Comparison of ENCODE assay signal across 39 cellular contexts in genomic region chr2:66103581-66103980, GRCh38.
"Had no signal": no experiment of that assay in that cellular context is flagged by ENCODE, and none has a peak within 500 bp of the region (broad histone marks: within the 10 kb centered on the region; RNA-seq: fewer than 3 reads in every experiment).

No MANE protein-coding gene starts in this region.

- FAIRE-seq: bronchial epithelial cell, TTC549 had no signal

- H3K4me1 Mint-ChIP-seq: activated CD4-positive, alpha-beta memory T cell treated with anti-CD3 and anti-CD28 coated beads, Interleukin-2, amount 10 ng/mL, durations not matched to agents 7 days and 5 days; activated CD4-positive, alpha-beta T cell treated with anti-CD3 and anti-CD28 coated beads for 36 hours; activated CD4-positive, alpha-beta T cell treated with anti-CD3 and anti-CD28 coated beads, Interleukin-2, amount 10 ng/mL, durations not matched to agents 7 days and 5 days; activated CD8-positive, alpha-beta memory T cell treated with anti-CD3 and anti-CD28 coated beads, Interleukin-2, amount 10 ng/mL, durations not matched to agents 7 days and 5 days; activated naive CD4-positive, alpha-beta T cell treated with anti-CD3 and anti-CD28 coated beads, Interleukin-2, amount 10 ng/mL, durations not matched to agents 7 days and 5 days; activated naive CD4-positive, alpha-beta T cell treated with anti-CD3 and anti-CD28 coated beads, Interleukin-2, amount 50 U/mL, for 24 hours; activated naive CD8-positive, alpha-beta T cell treated with anti-CD3 and anti-CD28 coated beads, Interleukin-2, amount 10 ng/mL, durations not matched to agents 7 days and 5 days; activated naive CD8-positive, alpha-beta T cell treated with anti-CD3 and anti-CD28 coated beads, Interleukin-2, amount 50 U/mL, for 24 hours; central memory CD8-positive, alpha-beta T cell had no signal

- H3K4me1 ChIP-seq: ascending aorta had no signal

- H3K36me3 Mint-ChIP-seq: activated CD8-positive, alpha-beta memory T cell treated with anti-CD3 and anti-CD28 coated beads, Interleukin-2, amount 10 ng/mL, durations not matched to agents 7 days and 5 days; activated naive CD4-positive, alpha-beta T cell treated with anti-CD3 and anti-CD28 coated beads, Interleukin-2, amount 10 ng/mL, durations not matched to agents 7 days and 5 days; activated naive CD4-positive, alpha-beta T cell treated with anti-CD3 and anti-CD28 coated beads, Interleukin-2, amount 50 U/mL, for 24 hours; activated naive CD8-positive, alpha-beta T cell; activated naive CD8-positive, alpha-beta T cell treated with anti-CD3 and anti-CD28 coated beads, Interleukin-2, amount 10 ng/mL, durations not matched to agents 7 days and 5 days; brain had no signal

- H3K36me3 ChIP-seq: ascending aorta, cardiac muscle cell had no signal

- H3K27me3 Mint-ChIP-seq: activated CD4-positive, alpha-beta memory T cell treated with anti-CD3 and anti-CD28 coated beads, Interleukin-2, amount 10 ng/mL, durations not matched to agents 7 days and 5 days; activated CD4-positive, alpha-beta T cell treated with anti-CD3 and anti-CD28 coated beads for 36 hours; activated CD4-positive, alpha-beta T cell treated with anti-CD3 and anti-CD28 coated beads, Interleukin-2, amount 10 ng/mL, durations not matched to agents 7 days and 5 days; activated CD8-positive, alpha-beta memory T cell treated with anti-CD3 and anti-CD28 coated beads, Interleukin-2, amount 10 ng/mL, durations not matched to agents 7 days and 5 days; activated naive CD4-positive, alpha-beta T cell treated with anti-CD3 and anti-CD28 coated beads, Interleukin-2, amount 10 ng/mL, durations not matched to agents 7 days and 5 days; activated naive CD4-positive, alpha-beta T cell treated with anti-CD3 and anti-CD28 coated beads, Interleukin-2, amount 50 U/mL, for 24 hours; activated naive CD8-positive, alpha-beta T cell; activated naive CD8-positive, alpha-beta T cell treated with anti-CD3 and anti-CD28 coated beads, Interleukin-2, amount 10 ng/mL, durations not matched to agents 7 days and 5 days; activated naive CD8-positive, alpha-beta T cell treated with anti-CD3 and anti-CD28 coated beads, Interleukin-2, amount 50 U/mL, for 24 hours; activated T-cell treated with anti-CD3 and anti-CD28 coated beads, Interleukin-2, amount 50 U/mL, for 24 hours; brain; central memory CD8-positive, alpha-beta T cell had no signal

- H3K27ac Mint-ChIP-seq: activated CD4-positive, alpha-beta memory T cell treated with anti-CD3 and anti-CD28 coated beads, Interleukin-2, amount 10 ng/mL, durations not matched to agents 7 days and 5 days; activated CD4-positive, alpha-beta T cell treated with anti-CD3 and anti-CD28 coated beads for 36 hours; activated CD4-positive, alpha-beta T cell treated with anti-CD3 and anti-CD28 coated beads, Interleukin-2, amount 10 ng/mL, durations not matched to agents 7 days and 5 days; activated CD8-positive, alpha-beta memory T cell treated with anti-CD3 and anti-CD28 coated beads, Interleukin-2, amount 10 ng/mL, durations not matched to agents 7 days and 5 days; activated CD8-positive, alpha-beta T cell treated with anti-CD3 and anti-CD28 coated beads, Interleukin-2, amount 10 ng/mL, durations not matched to agents 7 days and 5 days; activated naive CD4-positive, alpha-beta T cell treated with anti-CD3 and anti-CD28 coated beads, Interleukin-2, amount 10 ng/mL, durations not matched to agents 7 days and 5 days; activated naive CD4-positive, alpha-beta T cell treated with anti-CD3 and anti-CD28 coated beads, Interleukin-2, amount 50 U/mL, for 24 hours; activated naive CD8-positive, alpha-beta T cell; activated naive CD8-positive, alpha-beta T cell treated with anti-CD3 and anti-CD28 coated beads, Interleukin-2, amount 10 ng/mL, durations not matched to agents 7 days and 5 days; activated naive CD8-positive, alpha-beta T cell treated with anti-CD3 and anti-CD28 coated beads, Interleukin-2, amount 50 U/mL, for 24 hours; activated T-cell treated with anti-CD3 and anti-CD28 coated beads, Interleukin-2, amount 50 U/mL, for 24 hours; activated T-helper 2 cell treated with anti-CD3 and anti-CD28 coated beads, Interferon-gamma antibody, Interleukin-2, Interleukin-4, amounts not matched to agents 10 μg/mL and 5 μg/mL and 100 μg/mL, durations not matched to agents 14 hours and 24 hours and 36 hours; brain; T-helper 1 cell treated with Interleukin-12 subunit alpha and Interleukin-12 subunit beta and Interleukin-4 antibody, amounts not matched to agents 30 μg/mL and 1 μg/mL, for 36 hours; T-helper 2 cell treated with Interferon-gamma antibody and Interleukin-4, amounts not matched to agents 5 μg/mL and 100 μg/mL, for 36 hours had no signal

- DNase-seq: activated CD4-positive, alpha-beta memory T cell treated with anti-CD3 and anti-CD28 coated beads, Interleukin-2, amount 10 ng/mL, durations not matched to agents 7 days and 5 days; activated CD4-positive, alpha-beta T cell treated with anti-CD3 and anti-CD28 coated beads for 1 hour; activated CD4-positive, alpha-beta T cell treated with anti-CD3 and anti-CD28 coated beads for 36 hours; activated CD4-positive, alpha-beta T cell treated with anti-CD3 and anti-CD28 coated beads for 48 hours; activated CD4-positive, alpha-beta T cell treated with anti-CD3 and anti-CD28 coated beads, Interleukin-2, amount 10 ng/mL, durations not matched to agents 7 days and 5 days; activated CD4-positive, alpha-beta T cell treated with anti-CD3 and anti-CD28 coated beads, Interleukin-2, amount 50 U/mL, for 48 hours; activated CD4-positive, CD25-positive, alpha-beta regulatory T cell; activated CD8-positive, alpha-beta memory T cell treated with anti-CD3 and anti-CD28 coated beads for 24 hours; activated CD8-positive, alpha-beta memory T cell treated with anti-CD3 and anti-CD28 coated beads, Interleukin-2, amount 10 ng/mL, durations not matched to agents 7 days and 5 days; activated CD8-positive, alpha-beta T cell treated with anti-CD3 and anti-CD28 coated beads, Interleukin-2, amount 10 ng/mL, durations not matched to agents 7 days and 5 days; activated effector memory CD4-positive, alpha-beta T cell treated with Interleukin-2 at 50 U/mL for 16 hours; activated gamma-delta T cell; activated naive CD4-positive, alpha-beta T cell treated with anti-CD3 and anti-CD28 coated beads, Interleukin-2, amount 10 ng/mL, durations not matched to agents 7 days and 5 days; activated naive CD4-positive, alpha-beta T cell treated with Interleukin-2 at 50 U/mL for 16 hours; activated naive CD8-positive, alpha-beta T cell treated with anti-CD3 and anti-CD28 coated beads, Interleukin-2, amount 10 ng/mL, durations not matched to agents 7 days and 5 days; activated naive CD8-positive, alpha-beta T cell treated with anti-CD3 and anti-CD28 coated beads, Interleukin-2, amount 50 U/mL, for 24 hours; activated T-cell treated with anti-CD3 and anti-CD28 coated beads for 4 hours; activated T-cell treated with anti-CD3 and anti-CD28 coated beads, Interleukin-2, amount 50 U/mL, for 24 hours; activated T-cell treated with anti-CD3 and anti-CD28 coated beads, Interleukin-2, amount 50 U/mL, for 48 hours; amygdala; anterior cingulate cortex; caudate nucleus; cerebellar nuclear complex; T-helper 1 cell; T-helper 2 cell; T-helper 9 cell had no signal

- H3K9me3 ChIP-seq: ascending aorta had no signal

- H3K4me3 ChIP-seq: ascending aorta, cardiac muscle cell had no signal

- H3K4me3 Mint-ChIP-seq: activated CD4-positive, alpha-beta memory T cell treated with anti-CD3 and anti-CD28 coated beads, Interleukin-2, amount 10 ng/mL, durations not matched to agents 7 days and 5 days; activated CD4-positive, alpha-beta T cell treated with anti-CD3 and anti-CD28 coated beads for 36 hours; activated CD4-positive, alpha-beta T cell treated with anti-CD3 and anti-CD28 coated beads, Interleukin-2, amount 10 ng/mL, durations not matched to agents 7 days and 5 days; activated CD8-positive, alpha-beta memory T cell treated with anti-CD3 and anti-CD28 coated beads, Interleukin-2, amount 10 ng/mL, durations not matched to agents 7 days and 5 days; activated CD8-positive, alpha-beta T cell treated with anti-CD3 and anti-CD28 coated beads, Interleukin-2, amount 10 ng/mL, durations not matched to agents 7 days and 5 days; activated naive CD4-positive, alpha-beta T cell treated with anti-CD3 and anti-CD28 coated beads, Interleukin-2, amount 10 ng/mL, durations not matched to agents 7 days and 5 days; activated naive CD4-positive, alpha-beta T cell treated with anti-CD3 and anti-CD28 coated beads, Interleukin-2, amount 50 U/mL, for 24 hours; activated naive CD8-positive, alpha-beta T cell; activated naive CD8-positive, alpha-beta T cell treated with anti-CD3 and anti-CD28 coated beads, Interleukin-2, amount 10 ng/mL, durations not matched to agents 7 days and 5 days; activated naive CD8-positive, alpha-beta T cell treated with anti-CD3 and anti-CD28 coated beads, Interleukin-2, amount 50 U/mL, for 24 hours; activated T-cell treated with anti-CD3 and anti-CD28 coated beads, Interleukin-2, amount 50 U/mL, for 24 hours; brain; central memory CD8-positive, alpha-beta T cell; T-helper 1 cell treated with Interleukin-12 subunit alpha and Interleukin-12 subunit beta and Interleukin-4 antibody, amounts not matched to agents 30 μg/mL and 1 μg/mL, for 36 hours; T-helper 2 cell treated with Interferon-gamma antibody and Interleukin-4, amounts not matched to agents 5 μg/mL and 100 μg/mL, for 36 hours had no signal

- H3K27ac ChIP-seq: ascending aorta, cardiac muscle cell, VCaP had no signal

- H3K9me3 Mint-ChIP-seq: activated CD4-positive, alpha-beta memory T cell treated with anti-CD3 and anti-CD28 coated beads, Interleukin-2, amount 10 ng/mL, durations not matched to agents 7 days and 5 days; activated CD4-positive, alpha-beta T cell treated with anti-CD3 and anti-CD28 coated beads, Interleukin-2, amount 10 ng/mL, durations not matched to agents 7 days and 5 days; activated naive CD4-positive, alpha-beta T cell treated with anti-CD3 and anti-CD28 coated beads, Interleukin-2, amount 10 ng/mL, durations not matched to agents 7 days and 5 days; activated naive CD8-positive, alpha-beta T cell treated with anti-CD3 and anti-CD28 coated beads, Interleukin-2, amount 50 U/mL, for 24 hours; activated T-cell treated with anti-CD3 and anti-CD28 coated beads, Interleukin-2, amount 50 U/mL, for 24 hours; activated T-helper 2 cell treated with anti-CD3 and anti-CD28 coated beads, Interferon-gamma antibody, Interleukin-2, Interleukin-4, amounts not matched to agents 10 μg/mL and 5 μg/mL and 100 μg/mL, durations not matched to agents 14 hours and 24 hours and 36 hours; brain; T-helper 1 cell treated with Interleukin-12 subunit alpha and Interleukin-12 subunit beta and Interleukin-4 antibody, amounts not matched to agents 30 μg/mL and 1 μg/mL, for 36 hours had no signal

- H3K27me3 ChIP-seq: ascending aorta, cardiac muscle cell had no signal

- ATAC-seq: activated CD4-positive, alpha-beta T cell treated with anti-CD3 and anti-CD28 coated beads for 36 hours; activated CD4-positive, CD25-positive, alpha-beta regulatory T cell treated with anti-CD3 and anti-CD28 coated beads, Interleukin-2, amount 50 U/mL, for 24 hours; activated CD8-positive, alpha-beta memory T cell treated with anti-CD3 and anti-CD28 coated beads, Interleukin-2, amount 10 ng/mL, durations not matched to agents 7 days and 5 days; activated CD8-positive, alpha-beta T cell treated with anti-CD3 and anti-CD28 coated beads, Interleukin-2, amount 10 ng/mL, durations not matched to agents 7 days and 5 days; activated naive CD8-positive, alpha-beta T cell treated with anti-CD3 and anti-CD28 coated beads, Interleukin-2, amount 50 U/mL, for 24 hours had no signal
